Comparison of ENCODE assay signal across 16 cellular contexts in the genomic region with DNA sequence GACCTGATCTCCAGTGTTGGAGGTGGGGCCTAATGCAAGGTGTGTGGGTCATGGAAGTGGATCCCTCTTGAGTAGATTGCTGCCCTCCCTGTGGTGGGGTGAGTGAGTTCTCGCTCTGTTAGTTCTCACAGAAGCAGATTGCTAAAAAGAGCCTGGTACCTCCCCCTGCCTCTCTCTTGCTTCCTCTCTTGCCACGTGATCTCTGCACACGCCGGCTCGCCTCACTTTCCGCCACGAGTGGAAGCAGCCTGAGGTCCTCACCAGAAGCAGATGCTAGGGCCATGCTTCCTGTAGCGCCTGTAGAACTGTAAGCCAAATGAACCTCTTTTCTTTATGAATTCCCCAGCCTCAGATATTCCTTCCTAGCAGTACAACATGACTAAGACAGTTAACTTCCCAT.
DNase-seq lines count a peak whose midpoint lies in the region; ATAC-seq and TF ChIP-seq lines count a peak whose summit lies in the region.
"Had no signal": no experiment of that assay in that cellular context is flagged by ENCODE, and none has a peak within 500 bp of the region (broad histone marks: within the 10 kb centered on the region; RNA-seq: fewer than 3 reads in every experiment).

No MANE protein-coding gene starts in this region.

- no peak overlapping the region for H3K4me3 ChIP-seq in thoracic aorta

- H3K4me1 Mint-ChIP-seq in activated naive CD8-positive, alpha-beta T cell (ENCODE audit: low read depth): peaks cover 48% of the 10 kb centered on the region
- H3K4me1 Mint-ChIP-seq in activated naive CD8-positive, alpha-beta T cell treated with anti-CD3 and anti-CD28 coated beads for 36 hours: peaks cover 42% of the 10 kb centered on the region
- H3K4me1 Mint-ChIP-seq in activated T-helper 17 cell treated with anti-CD3 and anti-CD28 coated beads, Interleukin-2, amount 50 U/mL, for 72 hours: peaks cover 53% of the 10 kb centered on the region
- peaks cover 44% of the 10 kb centered on the region for H3K4me1 Mint-ChIP-seq in mesothelial cell of epicardium

- no peak overlapping the region for H3K4me3 Mint-ChIP-seq in activated naive CD8-positive, alpha-beta T cell
- H3K4me3 Mint-ChIP-seq in activated naive CD8-positive, alpha-beta T cell treated with anti-CD3 and anti-CD28 coated beads for 36 hours: no peak overlapping the region
- peak overlapping the region; percentile 67 for H3K4me3 Mint-ChIP-seq in activated T-helper 17 cell treated with anti-CD3 and anti-CD28 coated beads, Interleukin-2, amount 50 U/mL, for 72 hours
- no peak overlapping the region for H3K4me3 Mint-ChIP-seq in mesothelial cell of epicardium
- H3K4me3 Mint-ChIP-seq: natural killer cell; T-helper 1 cell treated with Interleukin-12 subunit alpha and Interleukin-12 subunit beta and Interleukin-4 antibody, amounts not matched to agents 30 μg/mL and 1 μg/mL, for 36 hours had no signal

- H3K27ac Mint-ChIP-seq in activated naive CD8-positive, alpha-beta T cell: peak overlapping the region; percentile 1
- no peak overlapping the region for H3K27ac Mint-ChIP-seq in activated naive CD8-positive, alpha-beta T cell treated with anti-CD3 and anti-CD28 coated beads for 36 hours
- H3K27ac Mint-ChIP-seq in activated T-helper 17 cell treated with anti-CD3 and anti-CD28 coated beads, Interleukin-2, amount 50 U/mL, for 72 hours: no peak overlapping the region
- peak overlapping the region; percentile 80 for H3K27ac Mint-ChIP-seq in mesothelial cell of epicardium
- H3K27ac Mint-ChIP-seq: natural killer cell; T-helper 1 cell treated with Interleukin-12 subunit alpha and Interleukin-12 subunit beta and Interleukin-4 antibody, amounts not matched to agents 30 μg/mL and 1 μg/mL, for 36 hours had no signal

- peaks cover 6% of the 10 kb centered on the region for H3K36me3 Mint-ChIP-seq in activated naive CD8-positive, alpha-beta T cell
- peaks cover 22% of the 10 kb centered on the region for H3K36me3 Mint-ChIP-seq in activated naive CD8-positive, alpha-beta T cell treated with anti-CD3 and anti-CD28 coated beads for 36 hours
- H3K36me3 Mint-ChIP-seq in activated T-helper 17 cell treated with anti-CD3 and anti-CD28 coated beads, Interleukin-2, amount 50 U/mL, for 72 hours (ENCODE audit: low read depth): peaks cover 20% of the 10 kb centered on the region
- peaks cover 3% of the 10 kb centered on the region for H3K36me3 Mint-ChIP-seq in mesothelial cell of epicardium
- H3K36me3 Mint-ChIP-seq: natural killer cell had no signal

- H3K27ac ChIP-seq in thoracic aorta: peak overlapping the region; percentile 46 to 49

- H3K4me1 ChIP-seq in thoracic aorta (ENCODE audit: control insufficient read depth in 1 of 2, low read depth in 2 of 2): peaks cover 38 to 59% of the 10 kb centered on the region in 2 donors

- H3K27me3 Mint-ChIP-seq in activated naive CD8-positive, alpha-beta T cell: no peaks in the 10 kb centered on the region
- no peaks in the 10 kb centered on the region for H3K27me3 Mint-ChIP-seq in activated naive CD8-positive, alpha-beta T cell treated with anti-CD3 and anti-CD28 coated beads for 36 hours
- H3K27me3 Mint-ChIP-seq in activated T-helper 17 cell treated with anti-CD3 and anti-CD28 coated beads, Interleukin-2, amount 50 U/mL, for 72 hours: no peaks in the 10 kb centered on the region
- no peaks in the 10 kb centered on the region for H3K27me3 Mint-ChIP-seq in mesothelial cell of epicardium (ENCODE audit: low read depth)

- H3K36me3 ChIP-seq in thoracic aorta: no peaks in the 10 kb centered on the region

- no peak for TF ChIP-seq CTCF in mesothelial cell of epicardium (IDR thresholded peaks at IDR 0.05; ENCODE audit: unreplicated experiment)
- TF ChIP-seq CTCF in thoracic aorta (IDR thresholded peaks at IDR 0.05): no peak

- no peaks in the 10 kb centered on the region for H3K9me3 Mint-ChIP-seq in activated naive CD8-positive, alpha-beta T cell (ENCODE audit: low read depth)
- peaks cover 3% of the 10 kb centered on the region for H3K9me3 Mint-ChIP-seq in activated naive CD8-positive, alpha-beta T cell treated with anti-CD3 and anti-CD28 coated beads for 36 hours
- H3K9me3 Mint-ChIP-seq in activated T-helper 17 cell treated with anti-CD3 and anti-CD28 coated beads, Interleukin-2, amount 50 U/mL, for 72 hours: no peaks in the 10 kb centered on the region
- H3K9me3 Mint-ChIP-seq in mesothelial cell of epicardium: peaks cover 3% of the 10 kb centered on the region
- H3K9me3 Mint-ChIP-seq: T-helper 1 cell treated with Interleukin-12 subunit alpha and Interleukin-12 subunit beta and Interleukin-4 antibody, amounts not matched to agents 30 μg/mL and 1 μg/mL, for 36 hours had no signal

- H3K27me3 ChIP-seq in thoracic aorta (replicated peaks; ENCODE audit: insufficient read depth): no peaks in the 10 kb centered on the region

- no peak for ATAC-seq in activated T-helper 17 cell treated with anti-CD3 and anti-CD28 coated beads, Interleukin-2, amount 50 U/mL, for 72 hours (replicated peaks)
- ATAC-seq in thoracic aorta (ENCODE audit: insufficient number of reproducible peaks, low FRiP score, low read depth) (no peak), GM21367 (IDR thresholded peaks at IDR 0.05; ENCODE audit: unreplicated experiment) (no peak), esophagus mucosa (no peak)
- ATAC-seq: left colon, natural killer cell had no signal

- DNase-seq in activated naive CD8-positive, alpha-beta T cell treated with anti-CD3 and anti-CD28 coated beads for 36 hours: no peak
- DNase-seq in mesothelial cell of epicardium (ENCODE audit: low spot score in 2 of 2, unreplicated experiment in 2 of 2): no peak
- no peak for DNase-seq in thoracic aorta (ENCODE audit: low spot score)
- no peak for DNase-seq in occipital lobe (lab: John Stamatoyannopoulos, UW)
- DNase-seq: activated CD4-positive, CD25-positive, alpha-beta regulatory T cell treated with anti-CD3 and anti-CD28 coated beads, Interleukin-2, amount 50 U/mL, for 72 hours; hypothalamus; KG1; left colon; natural killer cell; NCI-H146; NCI-H524 treated with DMSO at 0.1 percent for 48 hours had no signal

- H3K9me3 ChIP-seq in thoracic aorta: no peaks in the 10 kb centered on the region

Comparison
In these comparisons a context has a peak if more than half of its experiments do, and no peak if none do; other contexts are left out.
1. H3K27ac Mint-ChIP-seq: peak in activated naive CD8-positive, alpha-beta T cell (single experiment) and mesothelial cell of epicardium (single experiment); none in activated naive CD8-positive, alpha-beta T cell treated with anti-CD3 and anti-CD28 coated beads for 36 hours (single experiment) and activated T-helper 17 cell treated with anti-CD3 and anti-CD28 coated beads, Interleukin-2, amount 50 U/mL, for 72 hours (single experiment).